ENCODE assay signal across 8 cellular contexts in the genomic region with DNA sequence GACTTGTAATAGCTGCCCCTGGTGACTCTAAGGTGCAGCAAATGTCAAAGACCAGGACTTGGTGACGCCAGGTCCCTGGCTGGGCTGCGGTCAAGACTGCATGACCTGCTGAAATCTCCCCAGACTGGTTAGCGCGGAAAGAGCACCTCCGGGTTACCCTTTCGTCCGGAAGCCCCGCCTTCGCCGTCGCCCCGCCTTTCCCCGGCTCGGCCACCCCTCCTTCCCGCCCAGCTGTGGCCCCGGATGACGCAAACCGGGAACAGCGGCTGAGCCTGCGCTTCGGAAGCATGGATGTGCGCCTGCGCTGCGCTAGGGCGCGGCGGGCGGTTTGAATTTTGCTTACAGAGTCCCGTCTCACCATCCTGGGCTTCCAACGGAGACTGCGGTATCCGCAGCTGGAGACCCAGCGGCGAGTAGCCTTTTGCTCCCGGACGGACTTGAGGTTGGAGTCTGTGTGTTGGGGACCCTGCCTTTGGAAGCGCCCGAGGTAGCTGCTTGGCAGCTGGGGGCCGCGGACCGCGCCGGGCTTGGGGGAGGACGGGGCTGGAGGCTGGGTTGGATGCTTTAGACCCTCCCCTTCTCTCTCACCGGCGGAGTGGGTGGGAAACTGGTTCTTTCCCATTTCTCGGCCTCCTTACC. TPM values are rescaled to one million over a fixed set of nuclear protein-coding genes. Genes with fewer than 3 reads are reported as not detected.
DNase-seq lines count a peak whose midpoint lies in the region; ATAC-seq and TF ChIP-seq lines count a peak whose summit lies in the region.

A gene with protein sequence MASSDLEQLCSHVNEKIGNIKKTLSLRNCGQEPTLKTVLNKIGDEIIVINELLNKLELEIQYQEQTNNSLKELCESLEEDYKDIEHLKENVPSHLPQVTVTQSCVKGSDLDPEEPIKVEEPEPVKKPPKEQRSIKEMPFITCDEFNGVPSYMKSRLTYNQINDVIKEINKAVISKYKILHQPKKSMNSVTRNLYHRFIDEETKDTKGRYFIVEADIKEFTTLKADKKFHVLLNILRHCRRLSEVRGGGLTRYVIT (plus strand): TSS at position 294 of the 639 bp plus-strand sequence. CDS start 785 bp downstream, outside the sequence.

- peak; percentile 91 for TF ChIP-seq POLR2A in erythroblast (IDR thresholded peaks at IDR 0.05; ENCODE audit: low read length)

- H3K9ac ChIP-seq in mucosa of rectum (ENCODE audit: low read depth in 1 of 2, low read length in 2 of 2) = peak within 1 kb of the TSS; percentile 68 to 72

- peak within 1 kb of the TSS; percentile 89 for H3K4me3 Mint-ChIP-seq in activated T-cell treated with anti-CD3 and anti-CD28 coated beads, Interleukin-2, amount 50 U/mL, for 24 hours

- H3K27ac ChIP-seq in mucosa of rectum (ENCODE audit: low read depth in 2 of 2, low read length in 2 of 2) = peak within 1 kb of the TSS; percentile 95 to 97

- H3K9me3 Mint-ChIP-seq in activated T-cell treated with anti-CD3 and anti-CD28 coated beads, Interleukin-2, amount 50 U/mL, for 24 hours = peaks cover 7% of the 10 kb centered on the region

- in situ Hi-C loops in KBM-7 (cut with MboI; ENCODE audit: low pct_unique_long_range_greater_than_20kb, low sequenced_read_pairs) = no loop called here

- peaks cover 12% of the 10 kb centered on the region for H3K27me3 Mint-ChIP-seq in activated T-cell treated with anti-CD3 and anti-CD28 coated beads, Interleukin-2, amount 50 U/mL, for 24 hours

- peaks cover 21% of the 10 kb centered on the region for H3K36me3 Mint-ChIP-seq in activated T-cell treated with anti-CD3 and anti-CD28 coated beads, Interleukin-2, amount 50 U/mL, for 24 hours (ENCODE audit: low read depth)

- no peaks in the 10 kb centered on the region for H3K27me3 ChIP-seq in mucosa of rectum (ENCODE audit: control insufficient read depth in 2 of 2, insufficient read depth in 2 of 2, low read length in 2 of 2)

- H3K27ac Mint-ChIP-seq in activated T-cell treated with anti-CD3 and anti-CD28 coated beads, Interleukin-2, amount 50 U/mL, for 24 hours = peak within 1 kb of the TSS; percentile 89

- DNase-seq in DMS153 treated with DMSO at 0.1 percent for 48 hours (lab: John Stamatoyannopoulos, UW; ENCODE audit: unreplicated experiment) (peak; percentile 89), KBM-7 (peak; percentile 95), erythroblast (lab: John Stamatoyannopoulos, UW) (peak; percentile 98 to 99)
- DNase-seq in activated T-cell treated with anti-CD3 and anti-CD28 coated beads, Interleukin-2, amount 50 U/mL, for 24 hours = peak; percentile 94
- DNase-seq in stimulated activated CD8-positive, alpha-beta memory T cell treated with anti-CD3 and anti-CD28 coated beads, Interleukin-4, amount 100 ng/mL, for 48 hours = peak; percentile 94

- H3K4me3 ChIP-seq in mucosa of rectum (ENCODE audit: low read length in 2 of 2) = peak within 1 kb of the TSS; percentile 62 to 83

- no peaks in the 10 kb centered on the region for H3K36me3 ChIP-seq in mucosa of rectum (ENCODE audit: control insufficient read depth in 2 of 2, insufficient read depth in 2 of 2, low read length in 2 of 2)

- H3K4me1 ChIP-seq in mucosa of rectum (ENCODE audit: control insufficient read depth in 2 of 2, insufficient read depth in 2 of 2, low read length in 2 of 2) = peaks cover 5 to 17% of the 10 kb centered on the region in 2 donors

- ATAC-seq in GM21717 (IDR thresholded peaks at IDR 0.05; ENCODE audit: unreplicated experiment) = peak; percentile 88

- H3K9me3 ChIP-seq in mucosa of rectum (ENCODE audit: control insufficient read depth in 2 of 2, low read length in 2 of 2) = peaks cover 3% of the 10 kb centered on the region in 2 donors

- H3K4me1 Mint-ChIP-seq in activated T-cell treated with anti-CD3 and anti-CD28 coated beads, Interleukin-2, amount 50 U/mL, for 24 hours (ENCODE audit: low read depth) = peaks cover 13% of the 10 kb centered on the region

TF ChIP-seq in PFSK-1, 5 proteins besides CTCF, POLR2A, EP300 and RAD21:
- peak; percentile 72; the same call in 1 of the 2 replicates for TF ChIP-seq TAF1 (IDR thresholded peaks at IDR 0.05; ENCODE audit: borderline replicate concordance, insufficient read depth, low read length)
- peak; percentile 41; the same call in 1 of the 2 replicates for TF ChIP-seq SIN3A (IDR thresholded peaks at IDR 0.05; ENCODE audit: borderline replicate concordance, insufficient read depth, low read length)
- TF ChIP-seq FOXP2 (optimal IDR thresholded peaks at IDR 0.05; ENCODE audit: borderline replicate concordance, extremely low read depth, extremely low read length, insufficient read depth) = peak; percentile 91
- peak; percentile 91 for TF ChIP-seq POLR2AphosphoS5 (IDR thresholded peaks at IDR 0.05; ENCODE audit: low read depth, low read length)
- TF ChIP-seq, protein P1, sequence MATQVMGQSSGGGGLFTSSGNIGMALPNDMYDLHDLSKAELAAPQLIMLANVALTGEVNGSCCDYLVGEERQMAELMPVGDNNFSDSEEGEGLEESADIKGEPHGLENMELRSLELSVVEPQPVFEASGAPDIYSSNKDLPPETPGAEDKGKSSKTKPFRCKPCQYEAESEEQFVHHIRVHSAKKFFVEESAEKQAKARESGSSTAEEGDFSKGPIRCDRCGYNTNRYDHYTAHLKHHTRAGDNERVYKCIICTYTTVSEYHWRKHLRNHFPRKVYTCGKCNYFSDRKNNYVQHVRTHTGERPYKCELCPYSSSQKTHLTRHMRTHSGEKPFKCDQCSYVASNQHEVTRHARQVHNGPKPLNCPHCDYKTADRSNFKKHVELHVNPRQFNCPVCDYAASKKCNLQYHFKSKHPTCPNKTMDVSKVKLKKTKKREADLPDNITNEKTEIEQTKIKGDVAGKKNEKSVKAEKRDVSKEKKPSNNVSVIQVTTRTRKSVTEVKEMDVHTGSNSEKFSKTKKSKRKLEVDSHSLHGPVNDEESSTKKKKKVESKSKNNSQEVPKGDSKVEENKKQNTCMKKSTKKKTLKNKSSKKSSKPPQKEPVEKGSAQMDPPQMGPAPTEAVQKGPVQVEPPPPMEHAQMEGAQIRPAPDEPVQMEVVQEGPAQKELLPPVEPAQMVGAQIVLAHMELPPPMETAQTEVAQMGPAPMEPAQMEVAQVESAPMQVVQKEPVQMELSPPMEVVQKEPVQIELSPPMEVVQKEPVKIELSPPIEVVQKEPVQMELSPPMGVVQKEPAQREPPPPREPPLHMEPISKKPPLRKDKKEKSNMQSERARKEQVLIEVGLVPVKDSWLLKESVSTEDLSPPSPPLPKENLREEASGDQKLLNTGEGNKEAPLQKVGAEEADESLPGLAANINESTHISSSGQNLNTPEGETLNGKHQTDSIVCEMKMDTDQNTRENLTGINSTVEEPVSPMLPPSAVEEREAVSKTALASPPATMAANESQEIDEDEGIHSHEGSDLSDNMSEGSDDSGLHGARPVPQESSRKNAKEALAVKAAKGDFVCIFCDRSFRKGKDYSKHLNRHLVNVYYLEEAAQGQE (IDR thresholded peaks at IDR 0.05; ENCODE audit: insufficient read depth in 1 of 2, low read depth in 2 of 2, low read length in 2 of 2) = peak in 1 of 2 experiments; percentile 25; a peak in 1 of 4 replicates

RNA-seq across cellular contexts. Expression of the gene that starts here (rescaled TPM):
- polyA plus RNA-seq in PFSK-1 (2012; ENCODE audit: insufficient read length, low read depth) = 6.6 TPM

Comparison
In these comparisons a context has a peak if more than half of its experiments do, and no peak if none do; other contexts are left out.
1. Peak in every context shown above with its lines: DNase-seq, ATAC-seq, H3K4me3 ChIP-seq and H3K27ac ChIP-seq.